11 cellular contexts compared by ENCODE assay signal in the genomic region with DNA sequence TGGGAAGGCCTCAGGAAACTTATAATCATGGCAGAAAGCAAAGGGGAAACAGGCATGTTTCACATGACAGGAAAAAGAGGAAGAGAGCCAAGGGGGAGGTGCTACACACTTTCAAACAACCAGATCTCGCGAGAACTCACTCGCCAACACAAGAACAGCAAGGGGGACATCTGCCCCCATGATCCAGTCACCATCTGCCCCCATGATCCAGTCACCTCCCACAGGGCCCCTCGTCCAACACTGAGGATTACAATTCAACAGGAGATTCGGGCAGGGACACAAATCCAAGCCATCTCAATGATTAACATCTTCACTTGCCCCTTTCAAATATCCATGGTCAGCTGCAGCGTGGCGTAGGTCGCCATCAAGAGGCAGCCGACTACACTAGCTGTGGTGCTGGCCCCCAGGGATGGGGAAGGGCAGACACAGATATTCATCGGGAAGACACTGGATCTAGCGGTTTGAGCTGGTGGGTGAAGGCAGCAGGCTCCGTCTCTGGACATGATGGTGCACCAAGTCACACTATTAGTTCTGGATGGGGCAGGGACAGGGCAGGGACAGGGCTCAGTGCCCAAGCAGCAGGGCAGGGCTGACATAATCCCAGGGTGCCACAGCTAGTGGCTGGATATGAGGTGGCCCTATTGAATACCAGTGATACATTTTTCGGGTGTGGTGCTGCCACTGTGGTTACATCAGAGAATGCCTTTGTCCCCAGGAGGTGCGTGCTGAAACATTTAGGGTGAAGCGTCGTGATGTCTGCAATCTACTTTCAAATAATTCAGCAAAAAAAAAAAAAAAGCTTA. TPM values are rescaled to one million over a fixed set of nuclear protein-coding genes. Genes with fewer than 3 reads are reported as not detected.
DNase-seq lines count a peak whose midpoint lies in the region; ATAC-seq and TF ChIP-seq lines count a peak whose summit lies in the region.
"Had no signal": no experiment of that assay in that cellular context is flagged by ENCODE, and none has a peak within 500 bp of the region (broad histone marks: within the 10 kb centered on the region; RNA-seq: fewer than 3 reads in every experiment).

No MANE protein-coding gene starts in this region.

- H3K9me3 ChIP-seq in HUES48 (ENCODE audit: control insufficient read depth, insufficient read depth, low read length), result no peaks in the 10 kb centered on the region
- H3K9me3 ChIP-seq in endodermal cell (ENCODE audit: control insufficient read depth, low read length), result peaks cover 3% of the 10 kb centered on the region

- H3K27me3 Mint-ChIP-seq in endodermal cell (ENCODE audit: insufficient read depth), result no peaks in the 10 kb centered on the region
- H3K27me3 Mint-ChIP-seq in natural killer cell (ENCODE audit: low read depth in 2 of 2), result peaks cover 13 to 15% of the 10 kb centered on the region in 2 donors

- H3K4me1 ChIP-seq in HUES48 (ENCODE audit: control insufficient read depth, insufficient read depth, low read length), result peaks cover 31% of the 10 kb centered on the region
- peaks cover 4% of the 10 kb centered on the region for H3K4me1 ChIP-seq in endodermal cell (ENCODE audit: control insufficient read depth, insufficient read depth, low read length)

- H3K4me3 Mint-ChIP-seq in endodermal cell (no peak overlapping the region), natural killer cell (no peak overlapping the region)

- no peaks in the 10 kb centered on the region for H3K36me3 ChIP-seq in HUES48 (ENCODE audit: control insufficient read depth, insufficient read depth, low read length)
- H3K36me3 ChIP-seq in endodermal cell (ENCODE audit: control insufficient read depth, insufficient read depth, low read length), result no peaks in the 10 kb centered on the region

- H3K27ac Mint-ChIP-seq in endodermal cell (no peak overlapping the region), natural killer cell (no peak overlapping the region)

- 56 to 72% methylated on average over 9 to 16 of the region's 16 CpGs for WGBS in endodermal cell (ENCODE audit: insufficient coverage in 1 of 2, insufficient read length in 1 of 2), 2 experiments

- intact Hi-C loops in posterior vena cava (cut with DNase I), result no loop called here
- intact Hi-C loops in natural killer cell (cut with micrococcal nuclease), result no loop called here

- H3K27ac ChIP-seq in HUES48 (ENCODE audit: low read depth, low read length) (peak overlapping the region; percentile 93), endodermal cell (ENCODE audit: low read depth, low read length) (peak overlapping the region; percentile 99)

- DNase-seq in NCI-H82 treated with DMSO at 0.1 percent for 48 hours (lab: John Stamatoyannopoulos, UW; ENCODE audit: unreplicated experiment) (peak; percentile 85), endodermal cell (peak; percentile 88), posterior vena cava (ENCODE audit: low spot score) (peak; percentile 20), inferior parietal cortex (ENCODE audit: extremely low spot score) (no peak), NCI-H345 (lab: John Stamatoyannopoulos, UW) (no peak), natural killer cell (no peak)
- DNase-seq: left colon, NCI-H226 had no signal

- ATAC-seq in GM21619 (IDR thresholded peaks at IDR 0.05; ENCODE audit: unreplicated experiment) (no peak), natural killer cell (no peak)
- ATAC-seq: left colon had no signal

- TF ChIP-seq CTCF in endodermal cell (conservative IDR thresholded peaks at IDR 0.05) (peak; percentile 62), natural killer cell (IDR thresholded peaks at IDR 0.05) (no peak)

- no peaks in the 10 kb centered on the region for H3K27me3 ChIP-seq in HUES48 (ENCODE audit: control insufficient read depth, insufficient read depth, low read length)
- H3K27me3 ChIP-seq in endodermal cell (ENCODE audit: control insufficient read depth, insufficient read depth, low read length, poor library complexity, severe bottlenecking), result no peaks in the 10 kb centered on the region

- H3K9me3 Mint-ChIP-seq in endodermal cell, result peaks cover 9% of the 10 kb centered on the region
- no peaks in the 10 kb centered on the region for H3K9me3 Mint-ChIP-seq in natural killer cell

- H3K36me3 Mint-ChIP-seq in endodermal cell (ENCODE audit: low read depth), result peaks cover 2% of the 10 kb centered on the region
- H3K36me3 Mint-ChIP-seq in natural killer cell, result no peaks in the 10 kb centered on the region

- H3K9ac ChIP-seq in HUES48 (ENCODE audit: low read depth, low read length), result no peak overlapping the region
- no peak overlapping the region for H3K9ac ChIP-seq in endodermal cell (ENCODE audit: extremely low read depth, low read length, poor library complexity, severe bottlenecking)

- H3K4me1 Mint-ChIP-seq in endodermal cell, result peaks cover 8% of the 10 kb centered on the region
- no peaks in the 10 kb centered on the region for H3K4me1 Mint-ChIP-seq in natural killer cell

- H3K4me3 ChIP-seq in HUES48 (ENCODE audit: low read depth, low read length) (no peak overlapping the region), endodermal cell (ENCODE audit: low read length) (peak overlapping the region; percentile 65)

RNA-seq across cellular contexts. Expression of a gene that starts 31.6 kb away (rescaled TPM):
- 100 to 1,000 TPM; 253 to 304 TPM for total RNA-seq in endodermal cell
- polyA plus RNA-seq in endodermal cell (2013, experiment 1 of 2), result 836 TPM
- 726 TPM for polyA plus RNA-seq in endodermal cell (2013, experiment 2 of 2)
- 1 to 10 TPM; 3.0 to 5.7 TPM for total RNA-seq in posterior vena cava
- under 1 TPM in 2 of 3 donors, not detected in 1; 0.66 to 0.75 TPM for total RNA-seq in natural killer cell
- total RNA-seq: activated CD8-positive, alpha-beta memory T cell treated with anti-CD3 and anti-CD28 coated beads for 36 hours had no signal

RNA-seq across cellular contexts. Expression of a gene that starts 38.6 kb away (rescaled TPM):
- 100 to 1,000 TPM; 262 to 297 TPM for total RNA-seq in endodermal cell
- 327 TPM for polyA plus RNA-seq in endodermal cell (2013, experiment 1 of 2)
- polyA plus RNA-seq in endodermal cell (2013, experiment 2 of 2), result 301 TPM
- 10 to 100 TPM; 58.2 to 73.8 TPM for total RNA-seq in posterior vena cava
- total RNA-seq in natural killer cell, result 10 to 100 TPM in 2 of 3 donors, 1 to 10 TPM in 1; 9.2 to 13.2 (median 11.4) TPM

Comparison
In these comparisons a context has a peak if more than half of its experiments do, and no peak if none do; other contexts are left out.
1. DNase-seq: peak in NCI-H82 treated with DMSO at 0.1 percent for 48 hours (single experiment), endodermal cell (single experiment) and posterior vena cava (single experiment); none in inferior parietal cortex (single experiment), NCI-H345 (single experiment) and natural killer cell (single experiment).
2. RNA of a gene that starts 31.6 kb away (total RNA-seq): 253 to 304 TPM in endodermal cell; 3.0 to 5.7 TPM in posterior vena cava and 0.66 to 0.75 TPM in natural killer cell; every median in the first group is over 10 times any median in the second.
3. RNA of a gene that starts 38.6 kb away (total RNA-seq): 262 to 297 TPM in endodermal cell and 58.2 to 73.8 TPM in posterior vena cava; 9.2 to 13.2 TPM in natural killer cell; every median in the first group is over 4 times any median in the second.